Comparison of ENCODE assay signal across 10 cellular contexts in the genomic region with DNA sequence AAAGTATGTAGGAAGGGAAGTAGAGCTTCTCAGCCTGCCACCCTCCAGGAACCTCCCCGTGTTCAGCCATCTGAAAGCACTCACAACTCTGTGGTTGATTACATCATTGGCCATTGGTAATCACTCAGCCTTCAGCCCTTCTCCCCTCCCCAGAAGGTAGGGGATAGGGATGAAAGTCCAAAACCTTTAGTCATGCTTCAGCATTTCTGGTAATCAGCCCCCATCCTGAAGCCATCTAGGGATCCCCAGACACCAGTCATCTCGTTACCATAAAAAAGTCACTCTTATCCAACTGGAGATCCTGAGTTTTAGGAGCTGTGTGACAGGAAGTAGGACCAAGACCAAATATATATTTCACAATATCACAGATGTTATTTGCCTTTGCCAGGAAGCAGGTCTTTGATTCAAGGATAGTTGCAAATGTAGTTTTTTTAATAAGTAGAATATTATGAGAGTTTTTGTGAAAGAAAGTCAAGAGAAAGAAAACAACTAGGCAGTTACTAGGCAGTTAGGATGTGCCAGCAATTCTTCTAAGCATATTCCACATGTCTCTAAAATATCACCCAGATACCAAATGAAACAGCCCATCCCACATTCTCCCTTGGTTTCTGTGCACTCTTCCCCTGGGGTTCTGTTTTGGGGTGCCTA.
A peak's percentile ranks its signal among the peaks of the same experiment; 100 is the strongest.
DNase-seq lines count a peak whose midpoint lies in the region; ATAC-seq and TF ChIP-seq lines count a peak whose summit lies in the region.
"Had no signal": no experiment of that assay in that cellular context is flagged by ENCODE, and none has a peak within 500 bp of the region (broad histone marks: within the 10 kb centered on the region; RNA-seq: fewer than 3 reads in every experiment).

No MANE protein-coding gene starts in this region.

- 33 to 54% methylated on average over 1 to 2 of the region's 2 CpGs for WGBS in transverse colon (ENCODE audit: low coverage in 1 of 2), 2 donors

- in situ Hi-C loops in transverse colon (cut with MboI; ENCODE audit: low pct_ligation_motif_present in 1 of 4, low pct_unique_long_range_greater_than_20kb in 1 of 4, low sequenced_read_pairs in 3 of 4), result no loop called here

- no peak for TF ChIP-seq EP300 in transverse colon (IDR thresholded peaks at IDR 0.05; ENCODE audit: low read depth)

- H3K4me3 ChIP-seq in transverse colon, result no peak overlapping the region

- no peaks in the 10 kb centered on the region for H3K27me3 ChIP-seq in transverse colon

- peak; percentile 89 for DNase-seq in GM04503 (ENCODE audit: low read depth)
- DNase-seq in SW480 (ENCODE audit: low spot score), result peak; percentile 58
- peak; percentile 83 for DNase-seq in islet precursor cell
- no peak for DNase-seq in NCI-H1048 (lab: John Stamatoyannopoulos, UW)
- no peak for DNase-seq in DMS 273 (lab: John Stamatoyannopoulos, UW; ENCODE audit: unreplicated experiment)
- no peak for DNase-seq in GDM1 (lab: John Stamatoyannopoulos, UW)
- DNase-seq in transverse colon, result no peak
- DNase-seq: activated naive CD4-positive, alpha-beta T cell treated with Interleukin-2 at 50 U/mL for 16 hours; DND-41 had no signal

- peak; percentile 63 for ATAC-seq in HG03196 (IDR thresholded peaks at IDR 0.05; ENCODE audit: unreplicated experiment)

- no peaks in the 10 kb centered on the region for H3K9me3 ChIP-seq in transverse colon

- TF ChIP-seq CTCF in transverse colon (IDR thresholded peaks at IDR 0.05), result no peak

- no peak for TF ChIP-seq POLR2A in transverse colon (IDR thresholded peaks at IDR 0.05)

- intact Hi-C loops in transverse colon (cut with DNase I; ENCODE audit: low total_unique reads), result no loop called here

- H3K4me1 ChIP-seq in transverse colon, result no peaks in the 10 kb centered on the region

- H3K27ac ChIP-seq in transverse colon, result no peak overlapping the region

- H3K36me3 ChIP-seq in transverse colon, result no peaks in the 10 kb centered on the region

Comparison
In these comparisons a context has a peak if more than half of its experiments do, and no peak if none do; other contexts are left out.
1. DNase-seq: peak in GM04503 (single experiment), SW480 (single experiment) and islet precursor cell (single experiment); none in NCI-H1048 (single experiment), DMS 273 (single experiment), GDM1 (single experiment) and transverse colon (single experiment).